Comparison of ENCODE assay signal across 8 cellular contexts in genomic region chr3:44862221-44862637, GRCh38. TPM values are rescaled to one million over a fixed set of nuclear protein-coding genes. Genes with fewer than 3 reads are reported as not detected.
DNase-seq lines count a peak whose midpoint lies in the region; ATAC-seq and TF ChIP-seq lines count a peak whose summit lies in the region.

No MANE protein-coding gene starts in this region.

- DNase-seq in Calu3 (peak; percentile 28), foreskin melanocyte (peak; percentile 11), NCI-H446 (lab: John Stamatoyannopoulos, UW) (no peak), kidney glomerular epithelial cell (lab: John Stamatoyannopoulos, UW) (no peak)
- no peak for DNase-seq in activated CD4-positive, alpha-beta T cell treated with anti-CD3 and anti-CD28 coated beads, Interleukin-2, amount 10 ng/mL, durations not matched to agents 24 days and 14 days

- intact Hi-C loops in Calu3 (cut with micrococcal nuclease; ENCODE audit: unreplicated experiment): no loop called here
- intact Hi-C loops in activated CD4-positive, alpha-beta T cell treated with anti-CD3 and anti-CD28 coated beads, Interleukin-2, amount 10 ng/mL, durations not matched to agents 24 days and 14 days (cut with micrococcal nuclease): loop anchor here (1.0 to 5.0 kb wide), 3 partner anchors 101 to 525 kb away; partner anchors contain the start of genes EXOSC7, KIAA1143, KIF15 and TCAIM

- no peak overlapping the region for H3K27ac ChIP-seq in rectal smooth muscle tissue (ENCODE audit: low read depth, low read length)

- no TSS peak for BruUV-seq in Calu3 (replicated peaks; lab: Mats Ljungman, UMichigan)

- H3K36me3 Mint-ChIP-seq in Calu3 (ENCODE audit: insufficient read depth, unreplicated experiment): peaks cover 16% of the 10 kb centered on the region
- peaks cover 20% of the 10 kb centered on the region for H3K36me3 Mint-ChIP-seq in activated CD4-positive, alpha-beta T cell treated with anti-CD3 and anti-CD28 coated beads, Interleukin-2, amount 10 ng/mL, durations not matched to agents 24 days and 14 days (ENCODE audit: low read depth)

- peaks cover 7% of the 10 kb centered on the region for H3K4me1 ChIP-seq in rectal smooth muscle tissue (ENCODE audit: control insufficient read depth, insufficient read depth, low read length)

- CTCF ChIA-PET in Calu3 (lab: Charles Lee): no interaction called here

- H3K27me3 Mint-ChIP-seq in Calu3 (ENCODE audit: unreplicated experiment): no peaks in the 10 kb centered on the region
- H3K27me3 Mint-ChIP-seq in activated CD4-positive, alpha-beta T cell treated with anti-CD3 and anti-CD28 coated beads, Interleukin-2, amount 10 ng/mL, durations not matched to agents 24 days and 14 days: no peaks in the 10 kb centered on the region

- ATAC-seq in GM19438 (IDR thresholded peaks at IDR 0.05; ENCODE audit: low read depth, unreplicated experiment): peak; percentile 26
- ATAC-seq in HG03457 (IDR thresholded peaks at IDR 0.05; ENCODE audit: unreplicated experiment): peak; percentile 30

- H3K4me3 Mint-ChIP-seq in Calu3 (ENCODE audit: low read depth, unreplicated experiment): peak overlapping the region; percentile 78
- H3K4me3 Mint-ChIP-seq in activated CD4-positive, alpha-beta T cell treated with anti-CD3 and anti-CD28 coated beads, Interleukin-2, amount 10 ng/mL, durations not matched to agents 24 days and 14 days: peak overlapping the region; percentile 87

- H3K9me3 Mint-ChIP-seq in Calu3 (ENCODE audit: low read depth, unreplicated experiment): no peaks in the 10 kb centered on the region
- no peaks in the 10 kb centered on the region for H3K9me3 Mint-ChIP-seq in activated CD4-positive, alpha-beta T cell treated with anti-CD3 and anti-CD28 coated beads, Interleukin-2, amount 10 ng/mL, durations not matched to agents 24 days and 14 days

- no peak for TF ChIP-seq CTCF in Calu3 (IDR thresholded peaks at IDR 0.05; ENCODE audit: unreplicated experiment)

- no peaks in the 10 kb centered on the region for H3K27me3 ChIP-seq in rectal smooth muscle tissue (ENCODE audit: control insufficient read depth, insufficient read depth, low read length)

- H3K4me1 Mint-ChIP-seq in Calu3 (ENCODE audit: low read depth, unreplicated experiment): peaks cover 8% of the 10 kb centered on the region
- peaks cover 36% of the 10 kb centered on the region for H3K4me1 Mint-ChIP-seq in activated CD4-positive, alpha-beta T cell treated with anti-CD3 and anti-CD28 coated beads, Interleukin-2, amount 10 ng/mL, durations not matched to agents 24 days and 14 days

- no peak overlapping the region for H3K9ac ChIP-seq in rectal smooth muscle tissue (ENCODE audit: low read length)

- no peaks in the 10 kb centered on the region for H3K36me3 ChIP-seq in rectal smooth muscle tissue (ENCODE audit: control insufficient read depth, insufficient read depth, low read length)

- peak overlapping the region; percentile 81 for H3K27ac Mint-ChIP-seq in Calu3 (ENCODE audit: unreplicated experiment)
- H3K27ac Mint-ChIP-seq in activated CD4-positive, alpha-beta T cell treated with anti-CD3 and anti-CD28 coated beads, Interleukin-2, amount 10 ng/mL, durations not matched to agents 24 days and 14 days: peak overlapping the region; percentile 91

- H3K4me3 ChIP-seq in rectal smooth muscle tissue (ENCODE audit: low read length): peak overlapping the region; percentile 69

RNA-seq across cellular contexts. Expression of gene TMEM42, which starts 0.5 kb away (rescaled TPM):
- total RNA-seq in Calu3 (2022): 12.3 TPM in 2 replicates
- total RNA-seq in activated CD4-positive, alpha-beta T cell treated with anti-CD3 and anti-CD28 coated beads, Interleukin-2, amount 10 ng/mL, durations not matched to agents 24 days and 14 days: 11.6 and 13.0 TPM in 2 replicates

RNA-seq across cellular contexts. Expression of gene TGM4, which starts 12.2 kb away (rescaled TPM):
- total RNA-seq in Calu3 (2022): 0.14 and 0.39 TPM in 2 replicates
- total RNA-seq in activated CD4-positive, alpha-beta T cell treated with anti-CD3 and anti-CD28 coated beads, Interleukin-2, amount 10 ng/mL, durations not matched to agents 24 days and 14 days: not detected in 2 replicates

Comparison
In these comparisons a context has a peak if more than half of its experiments do, and no peak if none do; other contexts are left out.
1. DNase-seq: peak in Calu3 (single experiment) and foreskin melanocyte (single experiment); none in activated CD4-positive, alpha-beta T cell treated with anti-CD3 and anti-CD28 coated beads, Interleukin-2, amount 10 ng/mL, durations not matched to agents 24 days and 14 days (single experiment), NCI-H446 (0 of 2) and kidney glomerular epithelial cell (single experiment).